Comparison of ENCODE assay signal across 21 cellular contexts in the genomic region with DNA sequence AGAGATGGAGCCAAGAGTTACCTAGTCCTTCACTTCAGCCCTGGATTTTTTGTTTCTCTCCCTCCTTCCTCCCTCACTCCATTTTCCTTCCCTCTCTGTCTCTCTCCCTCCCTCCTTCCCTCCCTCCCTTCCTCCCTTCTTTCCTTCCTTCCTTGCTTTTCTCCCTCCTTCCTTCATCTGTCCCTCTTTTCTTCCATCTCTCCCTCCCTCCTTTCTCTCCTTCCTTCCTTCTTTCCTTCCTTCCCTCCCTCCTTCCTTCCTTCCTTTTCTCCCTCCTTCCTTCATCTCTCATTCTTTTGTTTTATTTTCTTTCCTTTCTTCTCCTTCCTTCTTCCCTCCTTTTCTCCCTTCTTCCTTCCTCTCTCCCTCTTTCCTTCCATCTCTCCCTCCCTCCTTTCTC.
"Had no signal": no experiment of that assay in that cellular context is flagged by ENCODE, and none has a peak within 500 bp of the region (broad histone marks: within the 10 kb centered on the region; RNA-seq: fewer than 3 reads in every experiment).

No MANE protein-coding gene starts in this region.

- H3K36me3 ChIP-seq: brain microvascular endothelial cell, gastroesophageal sphincter, neutrophil, suprapubic skin, tibial artery, upper lobe of right lung had no signal

- ATAC-seq: gastroesophageal sphincter, left cardiac atrium, left ventricle myocardium superior, mucosa of descending colon, sciatic nerve, upper lobe of right lung had no signal

- H3K9me3 Mint-ChIP-seq: activated naive CD4-positive, alpha-beta T cell treated with anti-CD3 and anti-CD28 coated beads for 36 hours; nephron progenitor cell had no signal

- H3K9me3 ChIP-seq: gastroesophageal sphincter, mucosa of descending colon, neutrophil, suprapubic skin, tibial artery, upper lobe of right lung had no signal

- H3K4me3 ChIP-seq: coronary artery, gastroesophageal sphincter, mucosa of descending colon, skin epidermis, suprapubic skin, tibial artery, upper lobe of right lung had no signal

- H3K4me1 ChIP-seq: gastroesophageal sphincter, tibial artery, upper lobe of right lung had no signal

- H3K4me3 Mint-ChIP-seq: activated naive CD4-positive, alpha-beta T cell treated with anti-CD3 and anti-CD28 coated beads for 36 hours; nephron progenitor cell had no signal

- H3K27ac ChIP-seq: brain microvascular endothelial cell, coronary artery, gastroesophageal sphincter, neutrophil, skin epidermis, suprapubic skin, tibial artery, upper lobe of right lung had no signal

- DNase-seq: activated CD8-positive, alpha-beta memory T cell treated with anti-CD3 and anti-CD28 coated beads for 24 hours; activated effector memory CD4-positive, alpha-beta T cell treated with anti-CD3 and anti-CD28 coated beads, Interleukin-2, amount 50 U/mL, for 16 hours; activated naive CD4-positive, alpha-beta T cell treated with anti-CD3 and anti-CD28 coated beads for 36 hours; amniotic stem cell; brain microvascular endothelial cell; hippocampal formation; left cardiac atrium; left ventricle myocardium superior; mucosa of descending colon; nephron progenitor cell; stimulated activated CD4-positive, alpha-beta T cell treated with anti-CD3 and anti-CD28 coated beads, Interleukin-12 subunit alpha, Interleukin-12 subunit beta, amount 100 ng/mL, for 4 hours; stimulated activated CD4-positive, alpha-beta T cell treated with anti-CD3 and anti-CD28 coated beads, Interleukin-4, amount 100 ng/mL, for 1 hour; tibial artery; upper lobe of right lung had no signal

- H3K27ac Mint-ChIP-seq: nephron progenitor cell, progenitor cell of endocrine pancreas had no signal
